ENCODE assay signal across 14 cellular contexts in the genomic region with DNA sequence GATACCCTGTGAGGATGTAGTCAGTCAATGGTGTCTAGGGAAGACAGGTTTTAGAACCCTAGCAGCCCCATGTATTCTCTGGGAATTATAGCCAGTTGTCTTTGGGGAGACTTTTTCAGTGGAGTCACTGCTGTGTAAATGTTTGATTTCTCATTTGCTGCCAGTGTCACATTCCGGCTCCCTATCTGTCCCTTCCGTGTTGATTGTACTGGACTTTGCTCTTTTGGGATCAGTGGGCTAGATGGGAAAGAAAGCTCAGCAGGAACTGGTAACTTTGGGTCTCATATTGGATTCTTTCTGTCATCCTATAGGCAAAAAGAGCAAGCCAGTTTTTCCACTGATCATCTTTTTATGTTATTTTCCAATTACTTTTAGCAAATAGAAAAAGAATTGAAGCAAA.
DNase-seq lines count a peak whose midpoint lies in the region; ATAC-seq and TF ChIP-seq lines count a peak whose summit lies in the region.
"Had no signal": no experiment of that assay in that cellular context is flagged by ENCODE, and none has a peak within 500 bp of the region (broad histone marks: within the 10 kb centered on the region; RNA-seq: fewer than 3 reads in every experiment).

No MANE protein-coding gene starts in this region.

- H3K9me2 ChIP-seq in hepatocyte (replicated peaks; ENCODE audit: insufficient read depth) (no peaks in the 10 kb centered on the region), SK-N-SH (no peaks in the 10 kb centered on the region)

- no peak for TF ChIP-seq RAD21 in SK-N-SH (IDR thresholded peaks at IDR 0.05; ENCODE audit: low read length)

- 80% methylated on average over 2 of the region's 2 CpGs for WGBS in hepatocyte (ENCODE audit: low lambda C conversion rate, missing lambda C conversion rate)
- WGBS in right lobe of liver (ENCODE audit: insufficient coverage, low coverage, low lambda C conversion rate, missing lambda C conversion rate), result 27% methylated on average over 2 of the region's 2 CpGs
- WGBS in trophoblast cell (ENCODE audit: extremely low coverage, insufficient coverage, insufficient read length), result no CpG with 5 or more reads among the region's 2 CpGs
- 100% methylated on average over 2 of the region's 2 CpGs for WGBS in SK-N-SH (ENCODE audit: low lambda C conversion rate)

- H3K27me3 ChIP-seq in hepatocyte (no peaks in the 10 kb centered on the region), right lobe of liver (no peaks in the 10 kb centered on the region), trophoblast cell (ENCODE audit: insufficient read depth, low read length) (no peaks in the 10 kb centered on the region), SK-N-SH (ENCODE audit: insufficient read depth) (no peaks in the 10 kb centered on the region)

- ATAC-seq in right lobe of liver (peak; percentile 94 to 99 (median 98)), HG02588 (IDR thresholded peaks at IDR 0.05; ENCODE audit: unreplicated experiment) (no peak)

- H3K18ac ChIP-seq in trophoblast cell (ENCODE audit: low read length), result no peak overlapping the region

- no peak overlapping the region for H3K4ac ChIP-seq in trophoblast cell (ENCODE audit: low read depth, low read length)

- no peaks in the 10 kb centered on the region for H3F3A ChIP-seq in SK-N-SH (replicated peaks; ENCODE audit: insufficient read depth)

- H4K8ac ChIP-seq in trophoblast cell (ENCODE audit: low read depth, low read length), result no peak overlapping the region

- no peak overlapping the region for H3K4me3 ChIP-seq in hepatocyte
- H3K4me3 ChIP-seq in right lobe of liver, result no peak overlapping the region
- H3K4me3 ChIP-seq in trophoblast cell (ENCODE audit: low read depth, low read length), result no peak overlapping the region
- H3K4me3 ChIP-seq in SK-N-SH (ENCODE audit: low read depth in 2 of 2, low read length in 1 of 2), result no peak overlapping the region
- H3K4me3 ChIP-seq: HAP-1 had no signal

- no peak overlapping the region for H4K12ac ChIP-seq in trophoblast cell (ENCODE audit: low read depth, low read length)

- TF ChIP-seq CTCF in hepatocyte (IDR thresholded peaks at IDR 0.05; ENCODE audit: poor library complexity) (no peak), right lobe of liver (IDR thresholded peaks at IDR 0.05) (no peak), SK-N-SH (IDR thresholded peaks at IDR 0.05) (no peak)

- H2AFZ ChIP-seq in hepatocyte (no peak overlapping the region), trophoblast cell (ENCODE audit: insufficient read depth, low read length, poor library complexity) (no peak overlapping the region), SK-N-SH (ENCODE audit: low read depth) (no peak overlapping the region)

- no peak overlapping the region for H2BK5ac ChIP-seq in trophoblast cell (ENCODE audit: low read depth, low read length, poor library complexity)

- no peaks in the 10 kb centered on the region for H3K9me3 ChIP-seq in hepatocyte (ENCODE audit: low read depth)
- H3K9me3 ChIP-seq in right lobe of liver, result no peaks in the 10 kb centered on the region
- H3K9me3 ChIP-seq in trophoblast cell (ENCODE audit: insufficient read depth, low read depth, low read length), result no peaks in the 10 kb centered on the region
- no peaks in the 10 kb centered on the region for H3K9me3 ChIP-seq in SK-N-SH
- H3K9me3 ChIP-seq: HAP-1 had no signal

- POLR2A ChIA-PET in SK-N-SH (lab: Yijun Ruan, JAX), result no interaction called here

- H3K36me3 ChIP-seq in hepatocyte (replicated peaks; ENCODE audit: insufficient read depth, low read depth) (no peaks in the 10 kb centered on the region), right lobe of liver (peaks cover 0 to 8% (median 2%) of the 10 kb centered on the region in 4 donors), trophoblast cell (ENCODE audit: control insufficient read depth in 1 of 2, insufficient read depth in 2 of 2, low read length in 2 of 2) (peaks cover 0 to 2% of the 10 kb centered on the region in 2 experiments), SK-N-SH (replicated peaks in 1 of 2; ENCODE audit: control insufficient read depth in 1 of 2, insufficient read depth in 2 of 2, low read length in 1 of 2) (peaks cover 18 to 19% of the 10 kb centered on the region in 2 experiments)

- DNase-seq in HuH-7 (ENCODE audit: low spot score), result peak; percentile 45
- peak; percentile 50 for DNase-seq in hepatocyte (ENCODE audit: low spot score)
- no peak for DNase-seq in right lobe of liver
- DNase-seq in trophoblast cell, result no peak
- DNase-seq in SK-N-SH, result no peak
- DNase-seq in 8988T, result no peak
- no peak for DNase-seq in nucleus accumbens (lab: John Stamatoyannopoulos, UW)
- DNase-seq: C1 segment of cervical spinal cord; CD4-positive, alpha-beta T cell; DND-41; GDM1 had no signal

- intact Hi-C loops in right lobe of liver (cut with DNase I), result no loop called here

- H3K27ac ChIP-seq in hepatocyte (peak overlapping the region; percentile 72), right lobe of liver (peak overlapping the region in 2 of 3 donors; percentile 27 to 32), trophoblast cell (ENCODE audit: low read depth, low read length) (no peak overlapping the region), SK-N-SH (ENCODE audit: low read depth in 2 of 2, low read length in 1 of 2) (no peak overlapping the region)
- H3K27ac ChIP-seq: HL-60 had no signal

- H3K79me2 ChIP-seq in hepatocyte, result no peaks in the 10 kb centered on the region
- no peaks in the 10 kb centered on the region for H3K79me2 ChIP-seq in trophoblast cell (ENCODE audit: control insufficient read depth, insufficient read depth, low read length, poor library complexity)
- H3K79me2 ChIP-seq in SK-N-SH (ENCODE audit: insufficient read depth), result no peaks in the 10 kb centered on the region

- no peak overlapping the region for H2BK12ac ChIP-seq in trophoblast cell (ENCODE audit: low read length)

- no peak overlapping the region for H2AK5ac ChIP-seq in trophoblast cell (ENCODE audit: low read length)

- H3K4me1 ChIP-seq in hepatocyte (ENCODE audit: insufficient read depth) (no peaks in the 10 kb centered on the region), right lobe of liver (peaks cover 0 to 12% (median 5%) of the 10 kb centered on the region in 4 donors), trophoblast cell (ENCODE audit: control insufficient read depth in 1 of 2, insufficient read depth in 2 of 2, low read length in 2 of 2) (no peaks in the 10 kb centered on the region), SK-N-SH (ENCODE audit: control insufficient read depth in 1 of 2, insufficient read depth in 2 of 2, low read depth in 1 of 2, low read length in 1 of 2) (no peaks in the 10 kb centered on the region)
- H3K4me1 ChIP-seq: HAP-1 had no signal

- no peak overlapping the region for H3K9ac ChIP-seq in trophoblast cell (ENCODE audit: low read length)
- H3K9ac ChIP-seq in SK-N-SH, result no peak overlapping the region

- no peak overlapping the region for H3K14ac ChIP-seq in trophoblast cell (ENCODE audit: low read length)

- CTCF ChIA-PET in SK-N-SH (lab: Yijun Ruan, JAX), result interaction anchor here (0.6 to 2.3 kb wide), 3 partner anchors 10 to 136 kb away, joined by 3 to 12 read pairs (median 4); partner anchors contain the start of gene HECW2

- no peak for TF ChIP-seq POLR2A in right lobe of liver (IDR thresholded peaks at IDR 0.05)

- TF ChIP-seq EP300 in SK-N-SH (IDR thresholded peaks at IDR 0.05; ENCODE audit: borderline replicate concordance in 1 of 2, low read depth in 1 of 2, low read length in 1 of 2), result no peak

- H3K4me2 ChIP-seq in hepatocyte (peak overlapping the region; percentile 45), trophoblast cell (ENCODE audit: low read length) (no peak overlapping the region), SK-N-SH (no peak overlapping the region)

- H2BK120ac ChIP-seq in trophoblast cell (ENCODE audit: insufficient read depth, low read length, poor library complexity), result no peak overlapping the region

- no peak overlapping the region for H4K91ac ChIP-seq in trophoblast cell (ENCODE audit: low read depth, low read length)

- H3K79me1 ChIP-seq in trophoblast cell (ENCODE audit: low read length), result no peaks in the 10 kb centered on the region

- H4K20me1 ChIP-seq in hepatocyte (ENCODE audit: insufficient read depth, poor library complexity, severe bottlenecking) (no peaks in the 10 kb centered on the region), SK-N-SH (ENCODE audit: insufficient read depth) (no peaks in the 10 kb centered on the region)

- peak overlapping the region; percentile 74 for H3K23ac ChIP-seq in trophoblast cell (ENCODE audit: low read length)

TF ChIP-seq in SK-N-SH, 30 proteins besides CTCF, POLR2A, EP300 and RAD21:
- TF ChIP-seq EZH2phosphoT487 (IDR thresholded peaks at IDR 0.05; ENCODE audit: borderline replicate concordance, low read depth), result no peak
- no peak for TF ChIP-seq TEAD4 (IDR thresholded peaks at IDR 0.05; ENCODE audit: borderline replicate concordance, insufficient read depth)
- TF ChIP-seq YY1 (IDR thresholded peaks at IDR 0.05; ENCODE audit: low read depth), result no peak
- TF ChIP-seq POLR2AphosphoS5 (IDR thresholded peaks at IDR 0.05; ENCODE audit: low read depth, low read length), result no peak

Comparison
In these comparisons a context has a peak if more than half of its experiments do, and no peak if none do; other contexts are left out.
1. DNase-seq: peak in HuH-7 (single experiment) and hepatocyte (single experiment); none in right lobe of liver (0 of 3), trophoblast cell (0 of 2), SK-N-SH (single experiment), 8988T (single experiment) and nucleus accumbens (0 of 56).
2. H3K27ac ChIP-seq: peak in hepatocyte (single experiment) and right lobe of liver (2 of 3); none in trophoblast cell (single experiment) and SK-N-SH (0 of 2).